ENCODE assay signal across 25 cellular contexts in the genomic region with DNA sequence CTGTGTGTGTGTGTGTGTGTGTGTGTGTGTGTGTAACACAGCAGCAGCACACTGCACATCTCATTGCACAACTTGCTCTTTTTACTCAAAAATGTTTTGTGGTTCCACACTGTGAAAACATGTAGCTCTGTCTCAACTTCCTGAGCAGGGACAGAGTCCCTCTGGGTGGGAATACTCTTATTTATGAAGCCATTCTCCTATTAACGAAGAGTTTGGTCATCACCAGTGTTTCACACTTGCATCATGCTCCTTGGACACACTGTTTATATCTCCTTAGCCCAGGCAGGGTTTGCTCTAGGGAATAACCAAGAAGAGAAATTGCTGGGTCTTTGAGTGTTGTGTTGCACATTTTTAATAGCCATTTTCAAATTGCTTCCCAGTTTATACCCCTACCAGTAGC.
"Had no signal": no experiment of that assay in that cellular context is flagged by ENCODE, and none has a peak within 500 bp of the region (broad histone marks: within the 10 kb centered on the region; RNA-seq: fewer than 3 reads in every experiment).

No MANE protein-coding gene starts in this region.

- ATAC-seq: activated CD8-positive, alpha-beta memory T cell treated with anti-CD3 and anti-CD28 coated beads, Interleukin-2, amount 10 ng/mL, durations not matched to agents 7 days and 5 days; T-helper 17 cell had no signal

- H3K4me3 ChIP-seq: breast epithelium, Peyer's patch had no signal

- H3K27ac Mint-ChIP-seq: activated B cell treated with CpG ODN at 0.5 μM for 24 hours; activated CD4-positive, alpha-beta T cell treated with anti-CD3 and anti-CD28 coated beads, Interleukin-2, amount 10 ng/mL, durations not matched to agents 24 days and 14 days; activated CD8-positive, alpha-beta memory T cell treated with anti-CD3 and anti-CD28 coated beads, Interleukin-2, amount 10 ng/mL, durations not matched to agents 7 days and 5 days; activated naive CD4-positive, alpha-beta T cell treated with anti-CD3 and anti-CD28 coated beads, Interleukin-2, amount 50 U/mL, for 24 hours; activated T-helper 1 cell treated with anti-CD3 and anti-CD28 coated beads, Interleukin-12 subunit alpha, Interleukin-12 subunit beta, Interleukin-2, Interleukin-4 antibody, amounts not matched to agents 30 ng/mL and 10 ng/mL and 1 ng/mL, durations not matched to agents 14 hours and 24 hours and 36 hours; T-helper 17 cell had no signal

- DNase-seq: activated B cell treated with CpG ODN at 0.5 μM for 24 hours; activated CD4-positive, alpha-beta T cell treated with anti-CD3 and anti-CD28 coated beads for 1 hour; activated CD4-positive, alpha-beta T cell treated with anti-CD3 and anti-CD28 coated beads, Interleukin-2, amount 10 ng/mL, durations not matched to agents 24 days and 14 days; activated CD4-positive, alpha-beta T cell treated with anti-CD3 and anti-CD28 coated beads, Interleukin-2, amount 50 U/mL, for 48 hours; activated CD8-positive, alpha-beta memory T cell treated with anti-CD3 and anti-CD28 coated beads, Interleukin-2, amount 10 ng/mL, durations not matched to agents 7 days and 5 days; activated effector memory CD4-positive, alpha-beta T cell treated with Interleukin-2 at 50 U/mL for 16 hours; activated naive CD4-positive, alpha-beta T cell; activated T-cell treated with anti-CD3 and anti-CD28 coated beads, Interleukin-2, amount 50 U/mL, for 24 hours; aorta; central memory CD4-positive, alpha-beta T cell; NCI-H1048; NCI-H146; NCI-H1930; NCI-H2107; NCI-H345; NCI-H510A; NCI-H526 treated with DMSO at 0.1 percent for 48 hours; OCI-M1; Peyer's patch; SHP77 treated with DMSO at 0.1 percent for 48 hours; T-helper 17 cell; T-helper 9 cell had no signal

- H3K4me3 Mint-ChIP-seq: activated B cell treated with CpG ODN at 0.5 μM for 24 hours; activated CD4-positive, alpha-beta T cell treated with anti-CD3 and anti-CD28 coated beads, Interleukin-2, amount 10 ng/mL, durations not matched to agents 24 days and 14 days; activated CD8-positive, alpha-beta memory T cell treated with anti-CD3 and anti-CD28 coated beads, Interleukin-2, amount 10 ng/mL, durations not matched to agents 7 days and 5 days; activated naive CD4-positive, alpha-beta T cell treated with anti-CD3 and anti-CD28 coated beads, Interleukin-2, amount 50 U/mL, for 24 hours; activated T-cell treated with anti-CD3 and anti-CD28 coated beads, Interleukin-2, amount 50 U/mL, for 24 hours; activated T-helper 1 cell treated with anti-CD3 and anti-CD28 coated beads, Interleukin-12 subunit alpha, Interleukin-12 subunit beta, Interleukin-2, Interleukin-4 antibody, amounts not matched to agents 30 ng/mL and 10 ng/mL and 1 ng/mL, durations not matched to agents 14 hours and 24 hours and 36 hours; T-helper 17 cell had no signal

- H3K9me3 Mint-ChIP-seq: activated B cell treated with CpG ODN at 0.5 μM for 24 hours; activated CD4-positive, alpha-beta T cell treated with anti-CD3 and anti-CD28 coated beads, Interleukin-2, amount 10 ng/mL, durations not matched to agents 24 days and 14 days; activated naive CD4-positive, alpha-beta T cell treated with anti-CD3 and anti-CD28 coated beads, Interleukin-2, amount 50 U/mL, for 24 hours; activated T-cell treated with anti-CD3 and anti-CD28 coated beads, Interleukin-2, amount 50 U/mL, for 24 hours; activated T-helper 1 cell treated with anti-CD3 and anti-CD28 coated beads, Interleukin-12 subunit alpha, Interleukin-12 subunit beta, Interleukin-2, Interleukin-4 antibody, amounts not matched to agents 30 ng/mL and 10 ng/mL and 1 ng/mL, durations not matched to agents 14 hours and 24 hours and 36 hours had no signal

- H3K27me3 Mint-ChIP-seq: activated B cell treated with CpG ODN at 0.5 μM for 24 hours; activated CD4-positive, alpha-beta T cell treated with anti-CD3 and anti-CD28 coated beads, Interleukin-2, amount 10 ng/mL, durations not matched to agents 24 days and 14 days; activated CD8-positive, alpha-beta memory T cell treated with anti-CD3 and anti-CD28 coated beads, Interleukin-2, amount 10 ng/mL, durations not matched to agents 7 days and 5 days; activated naive CD4-positive, alpha-beta T cell treated with anti-CD3 and anti-CD28 coated beads, Interleukin-2, amount 50 U/mL, for 24 hours; activated T-cell treated with anti-CD3 and anti-CD28 coated beads, Interleukin-2, amount 50 U/mL, for 24 hours; T-helper 17 cell had no signal
